19 cellular contexts compared by ENCODE assay signal in the genomic region with DNA sequence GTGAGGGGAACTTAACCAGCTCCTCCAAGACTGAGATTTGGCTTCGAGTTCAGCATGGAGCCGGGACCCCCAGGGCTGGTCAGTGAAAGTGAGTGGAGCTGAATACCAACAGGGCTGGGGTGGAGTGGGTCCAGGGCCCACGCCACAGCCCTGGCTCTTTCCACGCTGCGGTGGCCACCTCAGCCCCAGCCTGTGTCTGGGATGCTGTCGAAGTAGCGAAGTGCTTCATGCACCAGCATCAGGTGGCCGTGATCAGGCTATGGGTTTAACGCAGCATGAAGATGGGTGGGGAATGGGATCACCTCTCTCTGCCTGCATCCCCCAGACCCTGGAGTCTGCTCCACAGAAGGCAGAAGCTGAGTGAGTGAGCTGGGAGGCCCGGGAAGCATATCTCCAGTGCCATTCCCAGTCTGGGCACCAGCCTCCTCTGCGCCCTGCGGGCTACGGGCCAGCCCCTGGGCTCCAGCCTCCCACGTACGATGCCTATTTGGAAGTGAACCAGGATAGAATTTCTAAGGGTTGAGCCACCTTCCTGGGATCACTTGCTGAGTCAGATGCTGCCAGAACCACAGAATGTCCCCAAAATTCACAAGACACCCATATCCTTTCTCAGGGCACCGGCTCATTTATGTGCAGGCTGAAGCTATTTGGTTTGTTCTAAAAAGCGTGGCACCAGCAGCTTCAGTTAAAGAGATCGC.
DNase-seq lines count a peak whose midpoint lies in the region; ATAC-seq, FAIRE-seq and TF ChIP-seq lines count a peak whose summit lies in the region.
"Had no signal": no experiment of that assay in that cellular context is flagged by ENCODE, and none has a peak within 500 bp of the region (broad histone marks: within the 10 kb centered on the region; RNA-seq: fewer than 3 reads in every experiment).

No MANE protein-coding gene starts in this region.

- CTCF ChIA-PET in activated CD4-positive, alpha-beta T cell treated with anti-CD3 and anti-CD28 coated beads for 36 hours (lab: Charles Lee): interaction anchor here (1.9 kb wide), 1 partner anchor 230 kb away, joined by 6 read pairs; no protein-coding TSS in a partner anchor
- CTCF ChIA-PET in Calu3 (lab: Charles Lee): interaction anchor here (0.5 kb wide), 1 partner anchor 12 kb away, joined by 4 read pairs; no protein-coding TSS in a partner anchor

- H3K9me3 Mint-ChIP-seq in activated CD4-positive, alpha-beta T cell treated with anti-CD3 and anti-CD28 coated beads for 36 hours (ENCODE audit: low read depth): peaks cover 20% of the 10 kb centered on the region
- peaks cover 6% of the 10 kb centered on the region for H3K9me3 Mint-ChIP-seq in memory B cell
- H3K9me3 Mint-ChIP-seq in Calu3 (ENCODE audit: low read depth, unreplicated experiment): no peaks in the 10 kb centered on the region

- H3K27ac ChIP-seq in temporal lobe (ENCODE audit: low read depth, low read length): peak overlapping the region; percentile 11
- H3K27ac ChIP-seq: upper lobe of left lung had no signal

- no peak for FAIRE-seq in H54 (lab: Jason Lieb, UNC)
- FAIRE-seq: endothelial cell of umbilical vein, G401.6, GM19239, islet of Langerhans, TTC549 had no signal

- peak; percentile 36 for DNase-seq in activated CD4-positive, alpha-beta T cell treated with anti-CD3 and anti-CD28 coated beads for 36 hours
- no peak for DNase-seq in activated CD4-positive, alpha-beta T cell treated with anti-CD3 and anti-CD28 coated beads for 4 hours
- DNase-seq in astrocyte of the spinal cord (ENCODE audit: low read depth, low spot score) (peak; percentile 38), memory B cell (ENCODE audit: low spot score in 2 of 2) (no peak), H54 (ENCODE audit: insufficient read length, low spot score) (no peak), NCI-H2227 (lab: John Stamatoyannopoulos, UW; ENCODE audit: unreplicated experiment) (no peak), Calu3 (no peak)
- DNase-seq: 8988T; activated naive CD4-positive, alpha-beta T cell treated with Interleukin-2 at 50 U/mL for 16 hours; SK-N-SH; stimulated activated CD4-positive, alpha-beta T cell treated with anti-CD3 and anti-CD28 coated beads, Interleukin-2, amount 100 ng/mL, for 48 hours had no signal

- H3K36me3 Mint-ChIP-seq in activated CD4-positive, alpha-beta T cell treated with anti-CD3 and anti-CD28 coated beads for 36 hours (ENCODE audit: low read depth): no peaks in the 10 kb centered on the region
- H3K36me3 Mint-ChIP-seq in memory B cell: no peaks in the 10 kb centered on the region
- H3K36me3 Mint-ChIP-seq in Calu3 (ENCODE audit: insufficient read depth, unreplicated experiment): no peaks in the 10 kb centered on the region
- H3K36me3 Mint-ChIP-seq: CD8-positive, alpha-beta memory T cell had no signal

- intact Hi-C loops in activated CD4-positive, alpha-beta T cell treated with anti-CD3 and anti-CD28 coated beads for 36 hours (cut with DNase I, micrococcal nuclease): loop anchor here in 1 of 2 experiments (1.0 to 10.0 kb wide), 4 partner anchors 71 to 508 kb away; no protein-coding TSS in a partner anchor
- intact Hi-C loops in Calu3 (cut with micrococcal nuclease; ENCODE audit: unreplicated experiment): no loop called here

- H3K4me3 Mint-ChIP-seq in activated CD4-positive, alpha-beta T cell treated with anti-CD3 and anti-CD28 coated beads for 36 hours: no peak overlapping the region
- H3K4me3 Mint-ChIP-seq in memory B cell (no peak overlapping the region), Calu3 (ENCODE audit: low read depth, unreplicated experiment) (no peak overlapping the region)

- ATAC-seq in activated CD4-positive, alpha-beta T cell treated with anti-CD3 and anti-CD28 coated beads for 36 hours: no peak
- peak; percentile 6 for ATAC-seq in memory B cell (ENCODE audit: low read depth)

- no peak overlapping the region for H3K4me3 ChIP-seq in astrocyte of the spinal cord (ENCODE audit: low read depth, low read length)
- H3K4me3 ChIP-seq: upper lobe of left lung had no signal

- H3K4me1 Mint-ChIP-seq in activated CD4-positive, alpha-beta T cell treated with anti-CD3 and anti-CD28 coated beads for 36 hours: no peaks in the 10 kb centered on the region
- H3K4me1 Mint-ChIP-seq in memory B cell (peaks cover 29% of the 10 kb centered on the region), Calu3 (ENCODE audit: low read depth, unreplicated experiment) (no peaks in the 10 kb centered on the region)

- H3K27me3 Mint-ChIP-seq in activated CD4-positive, alpha-beta T cell treated with anti-CD3 and anti-CD28 coated beads for 36 hours: peaks cover 6% of the 10 kb centered on the region
- peaks cover 1% of the 10 kb centered on the region for H3K27me3 Mint-ChIP-seq in memory B cell
- H3K27me3 Mint-ChIP-seq in Calu3 (ENCODE audit: unreplicated experiment): peaks cover 9% of the 10 kb centered on the region

- TF ChIP-seq POLR2A in H54 (IDR thresholded peaks at IDR 0.05; ENCODE audit: low read depth, low read length): no peak

- H3K27ac Mint-ChIP-seq in activated CD4-positive, alpha-beta T cell treated with anti-CD3 and anti-CD28 coated beads for 36 hours: no peak overlapping the region
- H3K27ac Mint-ChIP-seq in memory B cell: no peak overlapping the region
- H3K27ac Mint-ChIP-seq in Calu3 (ENCODE audit: unreplicated experiment): no peak overlapping the region

- POLR2A ChIA-PET in activated CD4-positive, alpha-beta T cell treated with anti-CD3 and anti-CD28 coated beads for 36 hours (lab: Charles Lee): interaction anchor here (0.6 kb wide), 1 partner anchor 269 kb away, joined by 4 read pairs; no protein-coding TSS in a partner anchor

- no TSS peak for BruUV-seq in Calu3 (replicated peaks; lab: Mats Ljungman, UMichigan)

- in situ Hi-C loops in astrocyte of the spinal cord (cut with HindIII; ENCODE audit: low sequenced_read_pairs): no loop called here

- TF ChIP-seq CTCF in astrocyte of the spinal cord (IDR thresholded peaks at IDR 0.05; ENCODE audit: low read depth, low read length) (no peak), Calu3 (IDR thresholded peaks at IDR 0.05; ENCODE audit: unreplicated experiment) (no peak)

Comparison
In these comparisons a context has a peak if more than half of its experiments do, and no peak if none do; other contexts are left out.
1. DNase-seq: peak in activated CD4-positive, alpha-beta T cell treated with anti-CD3 and anti-CD28 coated beads for 36 hours (single experiment) and astrocyte of the spinal cord (single experiment); none in activated CD4-positive, alpha-beta T cell treated with anti-CD3 and anti-CD28 coated beads for 4 hours (0 of 2), memory B cell (0 of 2), H54 (single experiment), NCI-H2227 (single experiment) and Calu3 (single experiment).